20 cellular contexts compared by ENCODE assay signal in the genomic region with DNA sequence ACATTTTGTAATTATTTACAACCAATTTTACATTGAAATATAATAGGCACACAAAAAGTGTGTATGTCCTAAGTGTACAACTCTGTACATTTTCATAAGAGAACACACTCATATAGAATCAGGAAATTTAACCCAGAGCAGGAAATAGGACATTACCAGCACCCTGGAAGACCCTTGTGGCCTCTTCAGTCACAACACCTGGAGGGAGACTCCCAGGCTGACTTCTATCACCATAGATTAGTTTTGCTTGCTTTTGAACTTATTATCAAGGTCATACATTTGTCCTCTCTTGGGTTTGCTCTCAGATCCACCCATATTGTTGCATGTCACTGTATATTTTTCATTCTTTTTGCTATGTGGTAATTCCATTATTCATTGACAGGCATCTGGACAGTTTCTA. TPM values are rescaled to one million over a fixed set of nuclear protein-coding genes. Genes with fewer than 3 reads are reported as not detected.
"Had no signal": no experiment of that assay in that cellular context is flagged by ENCODE, and none has a peak within 500 bp of the region (broad histone marks: within the 10 kb centered on the region; RNA-seq: fewer than 3 reads in every experiment).

No MANE protein-coding gene starts in this region.

- H3K4me3 ChIP-seq: esophagus muscularis mucosa, upper lobe of right lung had no signal

- H3K4me3 Mint-ChIP-seq: activated CD4-positive, alpha-beta T cell treated with anti-CD3 and anti-CD28 coated beads, Interleukin-2, amount 10 ng/mL, durations not matched to agents 24 days and 14 days had no signal

- H3K9me3 Mint-ChIP-seq: activated CD4-positive, alpha-beta T cell treated with anti-CD3 and anti-CD28 coated beads, Interleukin-2, amount 10 ng/mL, durations not matched to agents 24 days and 14 days; activated naive CD4-positive, alpha-beta T cell treated with anti-CD3 and anti-CD28 coated beads, Interleukin-2, amount 50 U/mL, for 24 hours had no signal

- H3K9me3 ChIP-seq: esophagus muscularis mucosa, upper lobe of right lung had no signal

- H3K36me3 Mint-ChIP-seq: activated naive CD4-positive, alpha-beta T cell treated with anti-CD3 and anti-CD28 coated beads, Interleukin-2, amount 50 U/mL, for 24 hours; brain had no signal

- H3K27ac ChIP-seq: esophagus muscularis mucosa, upper lobe of right lung, VCaP had no signal

- H3K27me3 ChIP-seq: esophagus muscularis mucosa, upper lobe of right lung had no signal

- ATAC-seq: left colon; naive thymus-derived CD4-positive, alpha-beta T cell; right cardiac atrium; upper lobe of right lung had no signal

- DNase-seq: activated CD4-positive, alpha-beta T cell treated with anti-CD3 and anti-CD28 coated beads, Interleukin-2, amount 10 ng/mL, durations not matched to agents 24 days and 14 days; activated effector memory CD4-positive, alpha-beta T cell treated with Interleukin-2 at 50 U/mL for 16 hours; amniotic stem cell; dermis blood vessel endothelial cell; glutamatergic neuron; left colon; naive thymus-derived CD4-positive, alpha-beta T cell; stimulated activated CD4-positive, alpha-beta T cell treated with anti-CD3 and anti-CD28 coated beads, Interleukin-1b, Interleukin-23, amount 100 ng/mL, for 48 hours; stimulated activated naive CD4-positive, alpha-beta T cell treated with Interleukin-2 at 50 U/mL for 16 hours; T1000; upper lobe of right lung had no signal

- H3K27ac Mint-ChIP-seq: activated CD4-positive, alpha-beta T cell treated with anti-CD3 and anti-CD28 coated beads, Interleukin-2, amount 10 ng/mL, durations not matched to agents 24 days and 14 days; activated naive CD4-positive, alpha-beta T cell treated with anti-CD3 and anti-CD28 coated beads, Interleukin-2, amount 50 U/mL, for 24 hours; progenitor cell of endocrine pancreas had no signal

RNA-seq across cellular contexts. Expression of a gene that starts 51.1 kb away (rescaled TPM):
- total RNA-seq: activated CD4-positive, alpha-beta T cell treated with anti-CD3 and anti-CD28 coated beads, Interleukin-2, amount 10 ng/mL, durations not matched to agents 24 days and 14 days; dermis blood vessel endothelial cell; esophagus muscularis mucosa; fibroblast of villous mesenchyme; left colon; lung microvascular endothelial cell; naive thymus-derived CD4-positive, alpha-beta T cell; progenitor cell of endocrine pancreas; right cardiac atrium; temporal lobe had no signal
- polyA plus RNA-seq: naive thymus-derived CD4-positive, alpha-beta T cell; right cardiac atrium had no signal
